ENCODE assay signal across 22 cellular contexts in genomic region chr4:22668702-22669101, GRCh38. TPM values are rescaled to one million over a fixed set of nuclear protein-coding genes. Genes with fewer than 3 reads are reported as not detected.
DNase-seq lines count a peak whose midpoint lies in the region; TF ChIP-seq lines count a peak whose summit lies in the region.
"Had no signal": no experiment of that assay in that cellular context is flagged by ENCODE, and none has a peak within 500 bp of the region (broad histone marks: within the 10 kb centered on the region; RNA-seq: fewer than 3 reads in every experiment).

No MANE protein-coding gene starts in this region.

- peak overlapping the region; percentile 14 for H2AFZ ChIP-seq in smooth muscle cell (ENCODE audit: low read depth)

- H3K27me3 Mint-ChIP-seq in MCF 10A (ENCODE audit: insufficient read depth, unreplicated experiment), result no peaks in the 10 kb centered on the region
- H3K27me3 Mint-ChIP-seq: IgD-negative memory B cell had no signal

- no peak for TF ChIP-seq POLR2A in breast epithelium (IDR thresholded peaks at IDR 0.05)

- peak overlapping the region; percentile 20 for H3K4me3 Mint-ChIP-seq in MCF 10A (ENCODE audit: unreplicated experiment)
- H3K4me3 Mint-ChIP-seq: IgD-negative memory B cell had no signal

- DNase-seq in MCF 10A (ENCODE audit: unreplicated experiment) (no peak), breast epithelium (ENCODE audit: low spot score in 2 of 2) (no peak), OCI-M1 (lab: John Stamatoyannopoulos, UW) (peak; percentile 57), fibroblast of pulmonary artery (ENCODE audit: low read depth) (no peak), smooth muscle cell (lab: John Stamatoyannopoulos, UW; ENCODE audit: unreplicated experiment) (no peak), NCI-H187 (lab: John Stamatoyannopoulos, UW) (no peak), RPMI8226 (no peak), NCI-H748 treated with DMSO at 0.1 percent for 48 hours (lab: John Stamatoyannopoulos, UW) (no peak)
- DNase-seq: cortex of kidney; DMS79; NCI-H2171; NCI-H526; occipital lobe; retina; stimulated activated CD4-positive, alpha-beta T cell treated with anti-CD3 and anti-CD28 coated beads, Interleukin-15, amount 100 ng/mL, for 24 hours; stomach; transverse colon had no signal

- BruUV-seq in MCF 10A (replicated peaks; lab: Mats Ljungman, UMichigan), result no TSS peak

- no peaks in the 10 kb centered on the region for H3K9me3 ChIP-seq in breast epithelium
- H3K9me3 ChIP-seq in smooth muscle cell (replicated peaks; ENCODE audit: low read depth), result no peaks in the 10 kb centered on the region
- H3K9me3 ChIP-seq: stomach, transverse colon had no signal

- H3K4me2 ChIP-seq in smooth muscle cell, result no peak overlapping the region

- H3K4me3 ChIP-seq in breast epithelium (no peak overlapping the region), fibroblast of pulmonary artery (replicated peaks; ENCODE audit: low read depth, low read length) (peak overlapping the region; percentile 1), smooth muscle cell (no peak overlapping the region)
- H3K4me3 ChIP-seq: GM12878, lung, stomach, transverse colon had no signal

- intact Hi-C loops in MCF 10A (cut with micrococcal nuclease) (no loop called here), breast epithelium (cut with DNase I; ENCODE audit: low total_unique reads) (no loop called here)

- POLR2A ChIA-PET in MCF 10A (lab: Yijun Ruan, JAX), result no interaction called here

- no peaks in the 10 kb centered on the region for H3F3A ChIP-seq in smooth muscle cell (ENCODE audit: low read depth)

- no peaks in the 10 kb centered on the region for H3K9me3 Mint-ChIP-seq in MCF 10A (ENCODE audit: unreplicated experiment)

- H3K27ac ChIP-seq in breast epithelium, result no peak overlapping the region
- H3K27ac ChIP-seq in smooth muscle cell (ENCODE audit: low read depth), result no peak overlapping the region
- H3K27ac ChIP-seq: stomach, transverse colon had no signal

- peaks cover 6% of the 10 kb centered on the region for H3K4me1 Mint-ChIP-seq in MCF 10A (ENCODE audit: insufficient read depth, unreplicated experiment)

- no peak overlapping the region for H3K9ac ChIP-seq in smooth muscle cell (ENCODE audit: low read depth)

- CTCF ChIA-PET in MCF 10A (lab: Yijun Ruan, JAX), result interaction anchor here (0.6 to 1.0 kb wide), 2 partner anchors 63 to 279 kb away, joined by 3 read pairs; no protein-coding TSS in a partner anchor

- H3K4me1 ChIP-seq in breast epithelium (no peaks in the 10 kb centered on the region), smooth muscle cell (ENCODE audit: low read depth) (no peaks in the 10 kb centered on the region)
- H3K4me1 ChIP-seq: stomach had no signal

- TF ChIP-seq CTCF in MCF 10A (IDR thresholded peaks at IDR 0.05; ENCODE audit: unreplicated experiment) (no peak), breast epithelium (IDR thresholded peaks at IDR 0.05) (no peak), fibroblast of pulmonary artery (IDR thresholded peaks at IDR 0.05; ENCODE audit: low read length, missing control alignments) (no peak), smooth muscle cell (IDR thresholded peaks at IDR 0.05; ENCODE audit: borderline replicate concordance, insufficient read depth, poor library complexity, severe bottlenecking) (no peak)

- H3K27me3 ChIP-seq in breast epithelium (no peaks in the 10 kb centered on the region), smooth muscle cell (ENCODE audit: low read depth) (no peaks in the 10 kb centered on the region)
- H3K27me3 ChIP-seq: stomach, transverse colon had no signal

- H3K27ac Mint-ChIP-seq in MCF 10A (ENCODE audit: low read depth, unreplicated experiment), result peak overlapping the region; percentile 59
- H3K27ac Mint-ChIP-seq: IgD-negative memory B cell had no signal

- no peaks in the 10 kb centered on the region for H4K20me1 ChIP-seq in smooth muscle cell (ENCODE audit: low read depth)

- no peaks in the 10 kb centered on the region for H3K79me2 ChIP-seq in smooth muscle cell (ENCODE audit: low read depth)

- no peaks in the 10 kb centered on the region for H3K36me3 ChIP-seq in breast epithelium
- H3K36me3 ChIP-seq in smooth muscle cell (ENCODE audit: low read depth), result no peaks in the 10 kb centered on the region
- H3K36me3 ChIP-seq: stomach, transverse colon had no signal

- no peaks in the 10 kb centered on the region for H3K36me3 Mint-ChIP-seq in MCF 10A (ENCODE audit: insufficient read depth, unreplicated experiment)
- H3K36me3 Mint-ChIP-seq: IgD-negative memory B cell had no signal

RNA-seq across cellular contexts. Expression of gene GBA3, which starts 24.0 kb away (rescaled TPM):
- total RNA-seq in MCF 10A (2022), result not detected in 2 replicates
- total RNA-seq in breast epithelium, result 1 to 10 TPM in 2 of 3 donors, under 1 TPM in 1; 0.16 to 2.9 (median 1.6) TPM
- total RNA-seq in smooth muscle cell, result not detected in 2 replicates
- not detected in 2 replicates for polyA plus RNA-seq in smooth muscle cell
- total RNA-seq: glomerular endothelial cell had no signal
- polyA plus RNA-seq: IgD-negative memory B cell, keratinocyte had no signal
